In the genomic region with DNA sequence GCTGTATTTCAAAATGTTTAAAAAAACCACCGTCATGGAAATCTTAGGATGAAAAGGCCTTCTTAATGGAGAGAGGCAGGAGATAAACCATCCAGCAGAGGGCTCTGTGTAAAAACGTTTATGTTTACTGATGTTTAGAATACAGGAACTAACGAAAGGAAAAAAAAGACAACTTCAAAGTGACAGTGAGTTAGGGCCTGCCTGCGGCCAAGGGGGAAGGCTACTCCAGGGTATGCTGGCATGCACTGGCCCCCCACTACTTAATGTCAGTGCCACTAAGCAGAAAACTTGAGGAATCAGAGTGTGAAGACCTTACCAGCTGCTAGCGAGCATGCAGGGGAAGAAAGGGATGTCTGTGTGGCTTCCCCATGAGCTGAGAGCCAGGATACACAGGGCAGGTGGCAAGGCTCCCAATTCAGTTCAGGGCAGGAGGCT, we compare ENCODE assay signal across 8 cellular contexts. TPM values are rescaled to one million over a fixed set of nuclear protein-coding genes. Genes with fewer than 3 reads are reported as not detected.
DNase-seq lines count a peak whose midpoint lies in the region; ATAC-seq and TF ChIP-seq lines count a peak whose summit lies in the region.

No MANE protein-coding gene starts in this region.

- peak overlapping the region; percentile 59; the same call in 1 of the 2 replicates for H2AFZ ChIP-seq in Loucy (ENCODE audit: low read length)
- peak overlapping the region; percentile 73 for H2AFZ ChIP-seq in hepatocyte

- intact Hi-C loops in activated T-helper 1 cell treated with anti-CD3 and anti-CD28 coated beads, Interleukin-12 subunit alpha, Interleukin-12 subunit beta, Interleukin-2, Interleukin-4 antibody, amounts not matched to agents 30 ng/mL and 10 ng/mL and 1 ng/mL, durations not matched to agents 14 hours and 24 hours and 36 hours (cut with micrococcal nuclease): loop anchor here (1.0 kb wide), 2 partner anchors 16 to 351 kb away; no protein-coding TSS in a partner anchor

- no peaks in the 10 kb centered on the region for H3K36me3 Mint-ChIP-seq in activated T-helper 1 cell treated with anti-CD3 and anti-CD28 coated beads, Interleukin-12 subunit alpha, Interleukin-12 subunit beta, Interleukin-2, Interleukin-4 antibody, amounts not matched to agents 30 ng/mL and 10 ng/mL and 1 ng/mL, durations not matched to agents 14 hours and 24 hours and 36 hours (ENCODE audit: low read depth)

- TF ChIP-seq CTCF in GM12875 (IDR thresholded peaks at IDR 0.05; ENCODE audit: borderline replicate concordance, insufficient read depth, low read depth, low read length) (peak; percentile 30; the same call in 1 of the 2 replicates), Loucy (conservative IDR thresholded peaks at IDR 0.05; ENCODE audit: low read length) (peak; percentile 74), hepatocyte (IDR thresholded peaks at IDR 0.05; ENCODE audit: poor library complexity) (peak; percentile 66), RWPE1 (conservative IDR thresholded peaks at IDR 0.05; ENCODE audit: low read depth) (no peak)

- no peaks in the 10 kb centered on the region for H3F3A ChIP-seq in Loucy (ENCODE audit: low read depth)

- H3K4me1 ChIP-seq in Loucy (ENCODE audit: insufficient read depth, low read length, poor library complexity, severe bottlenecking) (no peaks in the 10 kb centered on the region), hepatocyte (ENCODE audit: insufficient read depth) (no peaks in the 10 kb centered on the region)

- DNase-seq in AG08395 (ENCODE audit: low spot score) (peak; percentile 43), hepatocyte (ENCODE audit: low spot score) (peak; percentile 69), DMS79 treated with DMSO at 0.1 percent for 48 hours (lab: John Stamatoyannopoulos, UW) (no peak), RWPE1 (ENCODE audit: low spot score) (no peak)
- peak; percentile 12 for DNase-seq in activated T-helper 1 cell treated with anti-CD3 and anti-CD28 coated beads, Interleukin-12 subunit alpha, Interleukin-12 subunit beta, Interleukin-2, Interleukin-4 antibody, amounts not matched to agents 30 ng/mL and 10 ng/mL and 1 ng/mL, durations not matched to agents 14 hours and 24 hours and 36 hours (ENCODE audit: low spot score)
- DNase-seq in stimulated activated naive CD8-positive, alpha-beta T cell treated with anti-CD3 and anti-CD28 coated beads, Interleukin-15, amount 100 ng/mL, for 72 hours: peak; percentile 6 to 9

- no peak overlapping the region for H3K27ac ChIP-seq in hepatocyte
- no peak overlapping the region for H3K27ac ChIP-seq in RWPE1

- H3K79me2 ChIP-seq in Loucy (ENCODE audit: insufficient read depth, low read length) (no peaks in the 10 kb centered on the region), hepatocyte (no peaks in the 10 kb centered on the region)

- H3K9me3 ChIP-seq in Loucy (ENCODE audit: insufficient read depth, low read depth, low read length) (no peaks in the 10 kb centered on the region), hepatocyte (ENCODE audit: low read depth) (no peaks in the 10 kb centered on the region)

- no peaks in the 10 kb centered on the region for H3K27me3 Mint-ChIP-seq in activated T-helper 1 cell treated with anti-CD3 and anti-CD28 coated beads, Interleukin-12 subunit alpha, Interleukin-12 subunit beta, Interleukin-2, Interleukin-4 antibody, amounts not matched to agents 30 ng/mL and 10 ng/mL and 1 ng/mL, durations not matched to agents 14 hours and 24 hours and 36 hours (ENCODE audit: insufficient read depth)
- H3K27me3 Mint-ChIP-seq in stimulated activated naive CD8-positive, alpha-beta T cell treated with anti-CD3 and anti-CD28 coated beads, Interleukin-15, amount 100 ng/mL, for 72 hours: no peaks in the 10 kb centered on the region

- H3K9me2 ChIP-seq in Loucy (replicated peaks; ENCODE audit: low read depth, low read length) (no peaks in the 10 kb centered on the region), hepatocyte (replicated peaks; ENCODE audit: insufficient read depth) (no peaks in the 10 kb centered on the region)

- H3K36me3 ChIP-seq in Loucy (ENCODE audit: insufficient read depth, low read length): peaks cover 10% of the 10 kb centered on the region; the same call in 1 of the 2 replicates
- no peaks in the 10 kb centered on the region for H3K36me3 ChIP-seq in hepatocyte (replicated peaks; ENCODE audit: insufficient read depth, low read depth)

- no peaks in the 10 kb centered on the region for H3K27me3 ChIP-seq in Loucy (ENCODE audit: insufficient read depth, low read length, poor library complexity, severe bottlenecking)
- H3K27me3 ChIP-seq in hepatocyte: no peaks in the 10 kb centered on the region

- CTCF ChIA-PET in RWPE1 (lab: Yijun Ruan, JAX): interaction anchor here (0.7 to 1.0 kb wide), 3 partner anchors 190 to 931 kb away, joined by 3 to 4 read pairs (median 3); no protein-coding TSS in a partner anchor

- ATAC-seq in stimulated activated naive CD8-positive, alpha-beta T cell treated with anti-CD3 and anti-CD28 coated beads, Interleukin-15, amount 100 ng/mL, for 72 hours: peak; percentile 72

- H3K9ac ChIP-seq in Loucy (ENCODE audit: low read depth, low read length, poor library complexity, severe bottlenecking): peak overlapping the region; percentile 15

- no peak overlapping the region for H3K4me3 ChIP-seq in GM12875 (ENCODE audit: low read depth, low read length)
- H3K4me3 ChIP-seq in Loucy (ENCODE audit: low read length, poor library complexity, severe bottlenecking): no peak overlapping the region
- no peak overlapping the region for H3K4me3 ChIP-seq in hepatocyte

- H4K20me1 ChIP-seq in Loucy (ENCODE audit: insufficient read depth, low read length, poor library complexity, severe bottlenecking): no peaks in the 10 kb centered on the region
- H4K20me1 ChIP-seq in hepatocyte (ENCODE audit: insufficient read depth, poor library complexity, severe bottlenecking): no peaks in the 10 kb centered on the region

- H3K4me2 ChIP-seq in Loucy (ENCODE audit: low read depth, low read length, poor library complexity, severe bottlenecking) (no peak overlapping the region), hepatocyte (peak overlapping the region; percentile 49)

- peaks cover 7% of the 10 kb centered on the region for H3K4me1 Mint-ChIP-seq in activated T-helper 1 cell treated with anti-CD3 and anti-CD28 coated beads, Interleukin-12 subunit alpha, Interleukin-12 subunit beta, Interleukin-2, Interleukin-4 antibody, amounts not matched to agents 30 ng/mL and 10 ng/mL and 1 ng/mL, durations not matched to agents 14 hours and 24 hours and 36 hours (ENCODE audit: low read depth)
- H3K4me1 Mint-ChIP-seq in stimulated activated naive CD8-positive, alpha-beta T cell treated with anti-CD3 and anti-CD28 coated beads, Interleukin-15, amount 100 ng/mL, for 72 hours: peaks cover 13% of the 10 kb centered on the region

- H3K4me3 Mint-ChIP-seq in activated T-helper 1 cell treated with anti-CD3 and anti-CD28 coated beads, Interleukin-12 subunit alpha, Interleukin-12 subunit beta, Interleukin-2, Interleukin-4 antibody, amounts not matched to agents 30 ng/mL and 10 ng/mL and 1 ng/mL, durations not matched to agents 14 hours and 24 hours and 36 hours: no peak overlapping the region
- peak overlapping the region; percentile 10 to 72 for H3K4me3 Mint-ChIP-seq in stimulated activated naive CD8-positive, alpha-beta T cell treated with anti-CD3 and anti-CD28 coated beads, Interleukin-15, amount 100 ng/mL, for 72 hours

- H3K27ac Mint-ChIP-seq in activated T-helper 1 cell treated with anti-CD3 and anti-CD28 coated beads, Interleukin-12 subunit alpha, Interleukin-12 subunit beta, Interleukin-2, Interleukin-4 antibody, amounts not matched to agents 30 ng/mL and 10 ng/mL and 1 ng/mL, durations not matched to agents 14 hours and 24 hours and 36 hours: peak overlapping the region; percentile 69
- peak overlapping the region; percentile 88 to 96 for H3K27ac Mint-ChIP-seq in stimulated activated naive CD8-positive, alpha-beta T cell treated with anti-CD3 and anti-CD28 coated beads, Interleukin-15, amount 100 ng/mL, for 72 hours

- no peaks in the 10 kb centered on the region for H3K9me3 Mint-ChIP-seq in activated T-helper 1 cell treated with anti-CD3 and anti-CD28 coated beads, Interleukin-12 subunit alpha, Interleukin-12 subunit beta, Interleukin-2, Interleukin-4 antibody, amounts not matched to agents 30 ng/mL and 10 ng/mL and 1 ng/mL, durations not matched to agents 14 hours and 24 hours and 36 hours
- no peaks in the 10 kb centered on the region for H3K9me3 Mint-ChIP-seq in stimulated activated naive CD8-positive, alpha-beta T cell treated with anti-CD3 and anti-CD28 coated beads, Interleukin-15, amount 100 ng/mL, for 72 hours

- POLR2A ChIA-PET in RWPE1 (lab: Yijun Ruan, JAX; ENCODE audit: low non-redundant PET): no interaction called here

- WGBS in hepatocyte (ENCODE audit: low lambda C conversion rate, missing lambda C conversion rate): 28% methylated on average over 5 of the region's 5 CpGs

RNA-seq across cellular contexts. Expression of a gene that starts 47.7 kb away (rescaled TPM):
- 3.4 and 3.8 TPM in 2 replicates for total RNA-seq in activated T-helper 1 cell treated with anti-CD3 and anti-CD28 coated beads, Interleukin-12 subunit alpha, Interleukin-12 subunit beta, Interleukin-2, Interleukin-4 antibody, amounts not matched to agents 30 ng/mL and 10 ng/mL and 1 ng/mL, durations not matched to agents 14 hours and 24 hours and 36 hours
- total RNA-seq in hepatocyte: 54.3 and 54.4 TPM in 2 replicates
- polyA plus RNA-seq in hepatocyte: 14.2 and 18.4 TPM in 2 replicates

Comparison
In these comparisons a context has a peak if more than half of its experiments do, and no peak if none do; other contexts are left out.
1. DNase-seq: peak in AG08395 (single experiment), activated T-helper 1 cell treated with anti-CD3 and anti-CD28 coated beads, Interleukin-12 subunit alpha, Interleukin-12 subunit beta, Interleukin-2, Interleukin-4 antibody, amounts not matched to agents 30 ng/mL and 10 ng/mL and 1 ng/mL, durations not matched to agents 14 hours and 24 hours and 36 hours (single experiment), hepatocyte (single experiment) and stimulated activated naive CD8-positive, alpha-beta T cell treated with anti-CD3 and anti-CD28 coated beads, Interleukin-15, amount 100 ng/mL, for 72 hours (2 of 2); none in DMS79 treated with DMSO at 0.1 percent for 48 hours (single experiment) and RWPE1 (single experiment).
2. RNA of a gene that starts 47.7 kb away (total RNA-seq): 54.3 to 54.4 TPM in hepatocyte; 3.4 to 3.8 TPM in activated T-helper 1 cell treated with anti-CD3 and anti-CD28 coated beads, Interleukin-12 subunit alpha, Interleukin-12 subunit beta, Interleukin-2, Interleukin-4 antibody, amounts not matched to agents 30 ng/mL and 10 ng/mL and 1 ng/mL, durations not matched to agents 14 hours and 24 hours and 36 hours; every median in the first group is over 10 times any median in the second.